In the genomic region with DNA sequence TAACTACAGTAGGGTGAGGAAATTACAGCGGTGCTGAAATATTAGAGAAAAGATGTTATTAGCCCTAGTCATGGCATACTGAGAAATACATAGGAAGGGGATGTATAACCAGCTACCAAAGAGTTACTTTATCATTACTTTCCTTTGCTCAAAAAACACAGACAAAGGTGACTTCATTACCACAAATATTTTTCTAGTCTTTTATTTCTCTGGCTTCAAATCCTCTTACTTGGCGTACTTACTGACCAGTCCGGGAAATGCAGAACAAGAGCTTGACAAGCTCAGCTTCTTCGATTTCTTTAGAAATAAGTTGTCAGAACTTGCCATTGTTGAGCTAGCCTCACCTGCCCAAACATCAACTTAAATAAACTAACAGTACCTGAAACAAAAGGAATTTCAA, we compare ENCODE assay signal across 1 cellular context.
TF ChIP-seq lines count a peak whose summit lies in the region.

No MANE protein-coding gene starts in this region.

TF ChIP-seq in GM23338, 12 proteins besides CTCF, POLR2A, EP300 and RAD21 (continued from another document):
- TF ChIP-seq, protein P1, sequence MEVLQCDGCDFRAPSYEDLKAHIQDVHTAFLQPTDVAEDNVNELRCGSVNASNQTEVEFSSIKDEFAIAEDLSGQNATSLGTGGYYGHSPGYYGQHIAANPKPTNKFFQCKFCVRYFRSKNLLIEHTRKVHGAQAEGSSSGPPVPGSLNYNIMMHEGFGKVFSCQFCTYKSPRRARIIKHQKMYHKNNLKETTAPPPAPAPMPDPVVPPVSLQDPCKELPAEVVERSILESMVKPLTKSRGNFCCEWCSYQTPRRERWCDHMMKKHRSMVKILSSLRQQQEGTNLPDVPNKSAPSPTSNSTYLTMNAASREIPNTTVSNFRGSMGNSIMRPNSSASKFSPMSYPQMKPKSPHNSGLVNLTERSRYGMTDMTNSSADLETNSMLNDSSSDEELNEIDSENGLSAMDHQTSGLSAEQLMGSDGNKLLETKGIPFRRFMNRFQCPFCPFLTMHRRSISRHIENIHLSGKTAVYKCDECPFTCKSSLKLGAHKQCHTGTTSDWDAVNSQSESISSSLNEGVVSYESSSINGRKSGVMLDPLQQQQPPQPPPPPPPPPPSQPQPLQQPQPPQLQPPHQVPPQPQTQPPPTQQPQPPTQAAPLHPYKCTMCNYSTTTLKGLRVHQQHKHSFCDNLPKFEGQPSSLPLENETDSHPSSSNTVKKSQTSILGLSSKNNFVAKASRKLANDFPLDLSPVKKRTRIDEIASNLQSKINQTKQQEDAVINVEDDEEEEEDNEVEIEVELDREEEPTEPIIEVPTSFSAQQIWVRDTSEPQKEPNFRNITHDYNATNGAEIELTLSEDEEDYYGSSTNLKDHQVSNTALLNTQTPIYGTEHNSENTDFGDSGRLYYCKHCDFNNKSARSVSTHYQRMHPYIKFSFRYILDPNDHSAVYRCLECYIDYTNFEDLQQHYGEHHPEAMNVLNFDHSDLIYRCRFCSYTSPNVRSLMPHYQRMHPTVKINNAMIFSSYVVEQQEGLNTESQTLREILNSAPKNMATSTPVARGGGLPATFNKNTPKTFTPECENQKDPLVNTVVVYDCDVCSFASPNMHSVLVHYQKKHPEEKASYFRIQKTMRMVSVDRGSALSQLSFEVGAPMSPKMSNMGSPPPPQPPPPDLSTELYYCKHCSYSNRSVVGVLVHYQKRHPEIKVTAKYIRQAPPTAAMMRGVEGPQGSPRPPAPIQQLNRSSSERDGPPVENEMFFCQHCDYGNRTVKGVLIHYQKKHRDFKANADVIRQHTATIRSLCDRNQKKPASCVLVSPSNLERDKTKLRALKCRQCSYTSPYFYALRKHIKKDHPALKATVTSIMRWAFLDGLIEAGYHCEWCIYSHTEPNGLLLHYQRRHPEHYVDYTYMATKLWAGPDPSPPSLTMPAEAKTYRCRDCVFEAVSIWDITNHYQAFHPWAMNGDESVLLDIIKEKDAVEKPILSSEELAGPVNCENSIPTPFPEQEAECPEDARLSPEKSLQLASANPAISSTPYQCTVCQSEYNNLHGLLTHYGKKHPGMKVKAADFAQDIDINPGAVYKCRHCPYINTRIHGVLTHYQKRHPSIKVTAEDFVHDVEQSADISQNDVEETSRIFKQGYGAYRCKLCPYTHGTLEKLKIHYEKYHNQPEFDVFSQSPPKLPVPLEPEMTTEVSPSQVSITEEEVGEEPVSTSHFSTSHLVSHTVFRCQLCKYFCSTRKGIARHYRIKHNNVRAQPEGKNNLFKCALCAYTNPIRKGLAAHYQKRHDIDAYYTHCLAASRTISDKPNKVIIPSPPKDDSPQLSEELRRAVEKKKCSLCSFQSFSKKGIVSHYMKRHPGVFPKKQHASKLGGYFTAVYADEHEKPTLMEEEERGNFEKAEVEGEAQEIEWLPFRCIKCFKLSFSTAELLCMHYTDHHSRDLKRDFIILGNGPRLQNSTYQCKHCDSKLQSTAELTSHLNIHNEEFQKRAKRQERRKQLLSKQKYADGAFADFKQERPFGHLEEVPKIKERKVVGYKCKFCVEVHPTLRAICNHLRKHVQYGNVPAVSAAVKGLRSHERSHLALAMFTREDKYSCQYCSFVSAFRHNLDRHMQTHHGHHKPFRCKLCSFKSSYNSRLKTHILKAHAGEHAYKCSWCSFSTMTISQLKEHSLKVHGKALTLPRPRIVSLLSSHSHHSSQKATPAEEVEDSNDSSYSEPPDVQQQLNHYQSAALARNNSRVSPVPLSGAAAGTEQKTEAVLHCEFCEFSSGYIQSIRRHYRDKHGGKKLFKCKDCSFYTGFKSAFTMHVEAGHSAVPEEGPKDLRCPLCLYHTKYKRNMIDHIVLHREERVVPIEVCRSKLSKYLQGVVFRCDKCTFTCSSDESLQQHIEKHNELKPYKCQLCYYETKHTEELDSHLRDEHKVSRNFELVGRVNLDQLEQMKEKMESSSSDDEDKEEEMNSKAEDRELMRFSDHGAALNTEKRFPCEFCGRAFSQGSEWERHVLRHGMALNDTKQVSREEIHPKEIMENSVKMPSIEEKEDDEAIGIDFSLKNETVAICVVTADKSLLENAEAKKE (CRISPR knock-in tag; IDR thresholded peaks at IDR 0.05): no peak
- TF ChIP-seq ZNF331 (CRISPR knock-in tag; IDR thresholded peaks at IDR 0.05; ENCODE audit: low read depth): no peak
- TF ChIP-seq EZH2phosphoT487 (IDR thresholded peaks at IDR 0.05; ENCODE audit: unreplicated experiment): no peak
- TF ChIP-seq ZNF114 (CRISPR knock-in tag; IDR thresholded peaks at IDR 0.05): no peak
- TF ChIP-seq, protein P2, sequence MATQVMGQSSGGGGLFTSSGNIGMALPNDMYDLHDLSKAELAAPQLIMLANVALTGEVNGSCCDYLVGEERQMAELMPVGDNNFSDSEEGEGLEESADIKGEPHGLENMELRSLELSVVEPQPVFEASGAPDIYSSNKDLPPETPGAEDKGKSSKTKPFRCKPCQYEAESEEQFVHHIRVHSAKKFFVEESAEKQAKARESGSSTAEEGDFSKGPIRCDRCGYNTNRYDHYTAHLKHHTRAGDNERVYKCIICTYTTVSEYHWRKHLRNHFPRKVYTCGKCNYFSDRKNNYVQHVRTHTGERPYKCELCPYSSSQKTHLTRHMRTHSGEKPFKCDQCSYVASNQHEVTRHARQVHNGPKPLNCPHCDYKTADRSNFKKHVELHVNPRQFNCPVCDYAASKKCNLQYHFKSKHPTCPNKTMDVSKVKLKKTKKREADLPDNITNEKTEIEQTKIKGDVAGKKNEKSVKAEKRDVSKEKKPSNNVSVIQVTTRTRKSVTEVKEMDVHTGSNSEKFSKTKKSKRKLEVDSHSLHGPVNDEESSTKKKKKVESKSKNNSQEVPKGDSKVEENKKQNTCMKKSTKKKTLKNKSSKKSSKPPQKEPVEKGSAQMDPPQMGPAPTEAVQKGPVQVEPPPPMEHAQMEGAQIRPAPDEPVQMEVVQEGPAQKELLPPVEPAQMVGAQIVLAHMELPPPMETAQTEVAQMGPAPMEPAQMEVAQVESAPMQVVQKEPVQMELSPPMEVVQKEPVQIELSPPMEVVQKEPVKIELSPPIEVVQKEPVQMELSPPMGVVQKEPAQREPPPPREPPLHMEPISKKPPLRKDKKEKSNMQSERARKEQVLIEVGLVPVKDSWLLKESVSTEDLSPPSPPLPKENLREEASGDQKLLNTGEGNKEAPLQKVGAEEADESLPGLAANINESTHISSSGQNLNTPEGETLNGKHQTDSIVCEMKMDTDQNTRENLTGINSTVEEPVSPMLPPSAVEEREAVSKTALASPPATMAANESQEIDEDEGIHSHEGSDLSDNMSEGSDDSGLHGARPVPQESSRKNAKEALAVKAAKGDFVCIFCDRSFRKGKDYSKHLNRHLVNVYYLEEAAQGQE (IDR thresholded peaks at IDR 0.05; ENCODE audit: unreplicated experiment): no peak
- no peak for TF ChIP-seq NANOG (IDR thresholded peaks at IDR 0.05; ENCODE audit: borderline replicate concordance)
- no peak for TF ChIP-seq JUNB (IDR thresholded peaks at IDR 0.05; ENCODE audit: unreplicated experiment)
- TF ChIP-seq CREB1 (CRISPR knock-in tag; IDR thresholded peaks at IDR 0.05; ENCODE audit: low read depth): no peak
- TF ChIP-seq EZH2 (IDR thresholded peaks at IDR 0.05; ENCODE audit: low read depth, unreplicated experiment): no peak
